In the genomic region with DNA sequence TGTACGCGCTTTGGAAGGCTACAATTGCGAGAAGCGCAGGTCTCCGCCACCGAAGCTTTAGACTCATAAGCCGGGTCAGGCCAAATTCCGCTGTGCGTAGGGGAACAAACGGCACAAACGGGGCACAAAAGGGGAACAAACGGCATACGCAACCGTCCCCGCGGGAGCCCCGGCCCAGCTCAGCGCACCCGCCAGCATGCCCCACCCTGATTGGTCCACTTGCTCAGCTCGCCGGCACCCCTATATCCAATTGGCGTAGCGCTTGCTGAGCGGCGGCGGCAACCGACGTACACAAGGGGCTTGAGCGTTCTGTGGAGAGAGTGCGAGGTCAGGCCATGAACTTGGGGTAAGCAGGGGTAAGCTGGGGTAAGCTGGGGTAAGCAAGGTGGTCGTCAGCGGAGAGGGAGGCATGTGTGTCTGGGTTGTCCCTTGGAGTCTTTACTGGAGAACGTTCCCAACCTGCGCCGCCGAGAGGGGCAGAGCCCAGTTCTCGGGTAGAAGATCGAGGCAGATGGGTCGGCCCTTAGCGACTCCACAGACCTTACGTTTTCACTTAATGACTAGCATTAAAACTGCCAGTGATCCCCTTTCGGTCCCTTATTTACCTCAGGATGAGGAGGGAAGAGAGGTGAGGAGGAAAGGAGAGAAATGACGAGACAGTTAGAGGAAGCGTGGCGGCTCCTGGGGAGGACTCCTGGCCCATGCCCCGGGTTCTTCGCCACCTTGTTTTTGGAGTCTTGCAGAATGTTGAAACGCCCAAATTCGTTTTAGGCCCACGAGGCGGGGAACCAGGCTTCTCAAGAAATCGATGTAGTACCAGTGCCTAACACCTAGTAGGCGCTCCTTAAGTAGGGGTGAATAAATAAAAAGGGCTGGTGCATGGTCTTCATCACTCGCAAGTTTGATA, we compare ENCODE assay signal across 8 cellular contexts. TPM values are rescaled to one million over a fixed set of nuclear protein-coding genes. Genes with fewer than 3 reads are reported as not detected.
DNase-seq lines count a peak whose midpoint lies in the region; ATAC-seq and FAIRE-seq lines count a peak whose summit lies in the region.

Gene CCDC66, plus strand, starts transcription at position 268 of the 907 bp plus-strand sequence. Its CDS starts 68 bp downstream, at position 336.

- H3K27me3 ChIP-seq in Karpas-422 (ENCODE audit: low read length): no peaks in the 10 kb centered on the region

- peak within 1 kb of the TSS; percentile 76 for H3K27ac ChIP-seq in Karpas-422 (ENCODE audit: low read length)

- ATAC-seq in GM21825 (IDR thresholded peaks at IDR 0.05; ENCODE audit: unreplicated experiment) (peak; percentile 99), naive B cell (ENCODE audit: low read depth in 2 of 2) (peak; percentile 97 to 98)
- ATAC-seq in stimulated activated memory B cell treated with anti-CD40 and anti-IgM and Interleukin-4, amounts not matched to agents 10 μg/mL and 1 μg/mL and 100 μg/mL, for 72 hours: peak; percentile 100

- H4K20me1 ChIP-seq in Karpas-422 (ENCODE audit: insufficient read depth, low read depth, low read length): no peaks in the 10 kb centered on the region

- peak; percentile 90 for DNase-seq in EL
- peak; percentile 97 for DNase-seq in Karpas-422
- DNase-seq in RCC 7860 (ENCODE audit: low spot score): peak; percentile 72
- DNase-seq in activated T-helper 1 cell treated with Interleukin-2 at 50 U/mL for 16 hours (ENCODE audit: low read depth): peak; percentile 85
- DNase-seq in fibroblast of gingiva (ENCODE audit: low read depth): peak; percentile 97
- DNase-seq in naive B cell: peak; percentile 93

- FAIRE-seq in RCC 7860 (lab: Jason Lieb, UNC): no peak

- peaks cover 0 to 5% (median under 1%) of the 10 kb centered on the region in 7 donors for H3K9me3 Mint-ChIP-seq in naive B cell
- H3K9me3 Mint-ChIP-seq in stimulated activated memory B cell treated with anti-CD40 and anti-IgM and Interleukin-4, amounts not matched to agents 10 μg/mL and 1 μg/mL and 100 μg/mL, for 72 hours: peaks cover 4% of the 10 kb centered on the region

- H3K9me3 ChIP-seq in Karpas-422 (ENCODE audit: low read length): no peaks in the 10 kb centered on the region

- H3K9ac ChIP-seq in Karpas-422 (ENCODE audit: low read length): peak within 1 kb of the TSS; percentile 82

- H3K4me3 ChIP-seq in Karpas-422 (ENCODE audit: low read length): peak within 1 kb of the TSS; percentile 74

- peaks cover 34% of the 10 kb centered on the region for H3K36me3 ChIP-seq in Karpas-422 (ENCODE audit: insufficient read depth, low read length)

- H3K4me3 Mint-ChIP-seq in naive B cell: peak within 1 kb of the TSS; percentile 80 to 100 (median 98)
- peak within 1 kb of the TSS; percentile 95 for H3K4me3 Mint-ChIP-seq in stimulated activated memory B cell treated with anti-CD40 and anti-IgM and Interleukin-4, amounts not matched to agents 10 μg/mL and 1 μg/mL and 100 μg/mL, for 72 hours

- H3K9me2 ChIP-seq in Karpas-422 (replicated peaks; ENCODE audit: insufficient read depth, low read length): no peaks in the 10 kb centered on the region

- H3K36me3 Mint-ChIP-seq in naive B cell: peaks cover 8 to 9% of the 10 kb centered on the region in 2 donors
- H3K36me3 Mint-ChIP-seq in stimulated activated memory B cell treated with anti-CD40 and anti-IgM and Interleukin-4, amounts not matched to agents 10 μg/mL and 1 μg/mL and 100 μg/mL, for 72 hours: peaks cover 17% of the 10 kb centered on the region

- H3K27me3 Mint-ChIP-seq in naive B cell: peaks cover 0 to 12% (median under 1%) of the 10 kb centered on the region in 3 donors
- H3K27me3 Mint-ChIP-seq in stimulated activated memory B cell treated with anti-CD40 and anti-IgM and Interleukin-4, amounts not matched to agents 10 μg/mL and 1 μg/mL and 100 μg/mL, for 72 hours: no peaks in the 10 kb centered on the region

- peak within 1 kb of the TSS; percentile 81 for H3K4me2 ChIP-seq in Karpas-422 (ENCODE audit: low read depth, low read length, poor library complexity, severe bottlenecking)

- peaks cover 24% of the 10 kb centered on the region for H3K4me1 ChIP-seq in Karpas-422 (ENCODE audit: low read length)

- peaks cover 48% of the 10 kb centered on the region for H3K79me2 ChIP-seq in Karpas-422 (ENCODE audit: low read length)

- peaks cover 14 to 24% (median 19%) of the 10 kb centered on the region in 3 donors for H3K4me1 Mint-ChIP-seq in naive B cell
- peaks cover 32% of the 10 kb centered on the region for H3K4me1 Mint-ChIP-seq in stimulated activated memory B cell treated with anti-CD40 and anti-IgM and Interleukin-4, amounts not matched to agents 10 μg/mL and 1 μg/mL and 100 μg/mL, for 72 hours

- H2AFZ ChIP-seq in Karpas-422 (ENCODE audit: low read length): peak within 1 kb of the TSS; percentile 61; the same call in 1 of the 2 replicates

- peak within 1 kb of the TSS; percentile 90 to 99 (median 98) for H3K27ac Mint-ChIP-seq in naive B cell
- H3K27ac Mint-ChIP-seq in stimulated activated memory B cell treated with anti-CD40 and anti-IgM and Interleukin-4, amounts not matched to agents 10 μg/mL and 1 μg/mL and 100 μg/mL, for 72 hours: peak within 1 kb of the TSS; percentile 97

RNA-seq across cellular contexts. Expression of gene CCDC66, which starts in this region (rescaled TPM):
- 48.8 and 103 TPM in 2 replicates for total RNA-seq in Karpas-422 (2014; rRNA removed; shearing (Covaris generic); ENCODE audit: low replicate concordance)
- polyA plus RNA-seq in naive B cell (ENCODE audit: low read depth in 6 of 6): 10 to 100 TPM; 12.7 to 18.5 (median 14.3) TPM

Comparison
In these comparisons a context has a peak if more than half of its experiments do, and no peak if none do; other contexts are left out.
1. Peak in every context shown above with its lines: DNase-seq, ATAC-seq, H3K4me3 ChIP-seq and H3K27ac ChIP-seq.